Comparison of ENCODE assay signal across 21 cellular contexts in the genomic region with DNA sequence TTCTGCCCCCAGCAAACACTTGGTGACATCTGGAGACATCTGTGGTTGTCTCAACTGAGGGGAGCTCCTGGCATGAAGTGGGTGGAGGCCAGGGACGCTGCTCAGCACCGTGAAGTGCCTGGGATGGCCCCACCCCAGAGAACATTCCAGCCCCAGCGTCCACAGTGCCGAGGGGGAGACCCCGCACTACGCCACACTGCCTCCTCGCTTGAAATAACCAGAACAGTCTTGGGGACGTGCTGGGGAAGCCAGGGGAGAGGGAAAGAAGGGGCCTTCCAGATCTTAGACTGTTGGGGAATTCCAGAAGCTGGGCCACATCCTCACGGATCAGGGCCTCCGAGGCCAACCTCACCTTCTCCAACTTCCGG.
"Had no signal": no experiment of that assay in that cellular context is flagged by ENCODE, and none has a peak within 500 bp of the region (broad histone marks: within the 10 kb centered on the region; RNA-seq: fewer than 3 reads in every experiment).

No MANE protein-coding gene starts in this region.

- H3K4me3 Mint-ChIP-seq: activated CD8-positive, alpha-beta memory T cell treated with anti-CD3 and anti-CD28 coated beads, Interleukin-2, amount 10 ng/mL, durations not matched to agents 7 days and 5 days; activated CD8-positive, alpha-beta T cell treated with anti-CD3 and anti-CD28 coated beads for 36 hours; activated naive CD4-positive, alpha-beta T cell treated with anti-CD3 and anti-CD28 coated beads, Interleukin-2, amount 50 U/mL, for 24 hours; stimulated activated effector memory CD8-positive, alpha-beta T cell treated with anti-CD3 and anti-CD28 coated beads, Interleukin-12 subunit alpha, Interleukin-12 subunit beta, amount 100 ng/mL, for 72 hours had no signal

- H3K4me3 ChIP-seq: gastroesophageal sphincter, hepatocyte, transverse colon had no signal

- DNase-seq: activated B cell treated with CpG ODN at 0.5 μM for 24 hours; activated CD4-positive, alpha-beta T cell treated with anti-CD3 and anti-CD28 coated beads, Interleukin-2, amount 50 U/mL, for 1 hour; activated CD8-positive, alpha-beta memory T cell treated with anti-CD3 and anti-CD28 coated beads, Interleukin-2, amount 10 ng/mL, durations not matched to agents 7 days and 5 days; activated CD8-positive, alpha-beta T cell treated with anti-CD3 and anti-CD28 coated beads for 36 hours; activated T-cell treated with anti-CD3 and anti-CD28 coated beads, Interleukin-2, amount 50 U/mL, for 48 hours; effector CD8-positive, alpha-beta T cell; erythroblast; islet precursor cell; left colon; midbrain; naive thymus-derived CD8-positive, alpha-beta T cell; right lobe of liver; stimulated activated CD4-positive, alpha-beta T cell treated with anti-CD3 and anti-CD28 coated beads, Interleukin-4, amount 100 ng/mL, for 1 hour; T-cell; transverse colon had no signal

- ATAC-seq: activated CD8-positive, alpha-beta memory T cell treated with anti-CD3 and anti-CD28 coated beads, Interleukin-2, amount 10 ng/mL, durations not matched to agents 7 days and 5 days; activated CD8-positive, alpha-beta T cell treated with anti-CD3 and anti-CD28 coated beads for 36 hours; gastroesophageal sphincter; left colon; naive thymus-derived CD8-positive, alpha-beta T cell; right lobe of liver; stimulated activated effector memory CD8-positive, alpha-beta T cell treated with anti-CD3 and anti-CD28 coated beads, Interleukin-12 subunit alpha, Interleukin-12 subunit beta, amount 100 ng/mL, for 72 hours; T-cell had no signal

- H2AFZ ChIP-seq: hepatocyte had no signal

- H3K27ac Mint-ChIP-seq: activated B cell treated with CpG ODN at 0.5 μM for 24 hours; activated CD8-positive, alpha-beta memory T cell treated with anti-CD3 and anti-CD28 coated beads, Interleukin-2, amount 10 ng/mL, durations not matched to agents 7 days and 5 days; activated CD8-positive, alpha-beta T cell treated with anti-CD3 and anti-CD28 coated beads for 36 hours; activated naive CD4-positive, alpha-beta T cell treated with anti-CD3 and anti-CD28 coated beads, Interleukin-2, amount 50 U/mL, for 24 hours; activated T-helper 2 cell treated with anti-CD3 and anti-CD28 coated beads, Interferon-gamma antibody, Interleukin-2, Interleukin-4, amounts not matched to agents 10 μg/mL and 5 μg/mL and 100 μg/mL, durations not matched to agents 14 hours and 24 hours and 36 hours; naive thymus-derived CD8-positive, alpha-beta T cell; progenitor cell of endocrine pancreas; T-cell had no signal

- H3K9me3 Mint-ChIP-seq: activated B cell treated with CpG ODN at 0.5 μM for 24 hours; activated CD8-positive, alpha-beta T cell treated with anti-CD3 and anti-CD28 coated beads for 36 hours; activated T-helper 2 cell treated with anti-CD3 and anti-CD28 coated beads, Interferon-gamma antibody, Interleukin-2, Interleukin-4, amounts not matched to agents 10 μg/mL and 5 μg/mL and 100 μg/mL, durations not matched to agents 14 hours and 24 hours and 36 hours; stimulated activated effector memory CD8-positive, alpha-beta T cell treated with anti-CD3 and anti-CD28 coated beads, Interleukin-12 subunit alpha, Interleukin-12 subunit beta, amount 100 ng/mL, for 72 hours; T-cell had no signal

- H3K9me3 ChIP-seq: gastroesophageal sphincter, right lobe of liver, transverse colon had no signal

- H3K27ac ChIP-seq: gastroesophageal sphincter, hepatocyte, transverse colon had no signal

- H3K4me2 ChIP-seq: hepatocyte had no signal

- H3K27me3 ChIP-seq: gastroesophageal sphincter, hepatocyte, right lobe of liver, transverse colon had no signal

- H3K27me3 Mint-ChIP-seq: activated CD8-positive, alpha-beta memory T cell treated with anti-CD3 and anti-CD28 coated beads, Interleukin-2, amount 10 ng/mL, durations not matched to agents 7 days and 5 days; progenitor cell of endocrine pancreas had no signal
